Comparison of ENCODE assay signal across 8 cellular contexts in genomic region chr12:127083028-127083949, GRCh38.
DNase-seq lines count a peak whose midpoint lies in the region; ATAC-seq and TF ChIP-seq lines count a peak whose summit lies in the region.

No MANE protein-coding gene starts in this region.

- H3K4me3 Mint-ChIP-seq in dendritic cell treated with granulocyte-macrophage colony-stimulating factor and Interleukin-4, amounts not matched to agents 40 ng/mL and 50 ng/mL, for 4 days = peak overlapping the region; percentile 55
- peak overlapping the region; percentile 29 for H3K4me3 Mint-ChIP-seq in memory B cell

- H3K9me3 ChIP-seq in HEK293 (ENCODE audit: control insufficient read depth, insufficient read depth, low read depth, low read length) = no peaks in the 10 kb centered on the region

- H3K36me3 ChIP-seq in HEK293 (ENCODE audit: control insufficient read depth in 2 of 2, insufficient read depth in 1 of 2, low read length in 2 of 2) = no peaks in the 10 kb centered on the region
- H3K36me3 ChIP-seq in urinary bladder (ENCODE audit: insufficient read depth) = no peaks in the 10 kb centered on the region

- H3K27me3 Mint-ChIP-seq in dendritic cell treated with granulocyte-macrophage colony-stimulating factor and Interleukin-4, amounts not matched to agents 40 ng/mL and 50 ng/mL, for 4 days = no peaks in the 10 kb centered on the region
- no peaks in the 10 kb centered on the region for H3K27me3 Mint-ChIP-seq in memory B cell

- no peaks in the 10 kb centered on the region for H3K9me3 Mint-ChIP-seq in dendritic cell treated with granulocyte-macrophage colony-stimulating factor and Interleukin-4, amounts not matched to agents 40 ng/mL and 50 ng/mL, for 4 days
- H3K9me3 Mint-ChIP-seq in memory B cell = peaks cover 6% of the 10 kb centered on the region

- H3K27ac ChIP-seq in 22Rv1 (peak overlapping the region; percentile 53), HEK293 (ENCODE audit: extremely low read depth, low read depth, low read length) (no peak overlapping the region), urinary bladder (ENCODE audit: low read depth) (no peak overlapping the region)

- intact Hi-C loops in dendritic cell treated with granulocyte-macrophage colony-stimulating factor and Interleukin-4, amounts not matched to agents 40 ng/mL and 50 ng/mL, for 4 days (cut with micrococcal nuclease) = no loop called here

- H3K4me1 Mint-ChIP-seq in dendritic cell treated with granulocyte-macrophage colony-stimulating factor and Interleukin-4, amounts not matched to agents 40 ng/mL and 50 ng/mL, for 4 days (ENCODE audit: low read depth) = no peaks in the 10 kb centered on the region
- no peaks in the 10 kb centered on the region for H3K4me1 Mint-ChIP-seq in memory B cell

- no peak overlapping the region for H3K27ac Mint-ChIP-seq in dendritic cell treated with granulocyte-macrophage colony-stimulating factor and Interleukin-4, amounts not matched to agents 40 ng/mL and 50 ng/mL, for 4 days
- H3K27ac Mint-ChIP-seq in memory B cell = no peak overlapping the region

- POLR2A ChIA-PET in HEK293 (lab: Yijun Ruan, JAX) = no interaction called here

- no peaks in the 10 kb centered on the region for H3K36me3 Mint-ChIP-seq in dendritic cell treated with granulocyte-macrophage colony-stimulating factor and Interleukin-4, amounts not matched to agents 40 ng/mL and 50 ng/mL, for 4 days (ENCODE audit: low read depth)
- no peaks in the 10 kb centered on the region for H3K36me3 Mint-ChIP-seq in memory B cell

- H3K4me1 ChIP-seq in HEK293 (ENCODE audit: control insufficient read depth, insufficient read depth, low read length) (no peaks in the 10 kb centered on the region), urinary bladder (ENCODE audit: insufficient read depth) (no peaks in the 10 kb centered on the region)

- no peak for ATAC-seq in memory B cell (ENCODE audit: low read depth)

- 18% methylated on average over 6 of the region's 6 CpGs for WGBS in urinary bladder

- peak overlapping the region; percentile 1; the same call in 1 of the 2 replicates for H3K4me3 ChIP-seq in HEK293 (ENCODE audit: low read depth, low read length)
- peak overlapping the region; percentile 53 for H3K4me3 ChIP-seq in urinary bladder (ENCODE audit: low read depth, low read length)

- peak; percentile 47 for DNase-seq in GM04504 (ENCODE audit: low read depth)
- peak; percentile 83 for DNase-seq in LHCN-M2 (ENCODE audit: low read depth)
- peak; percentile 75 for DNase-seq in RPMI8226
- DNase-seq in memory B cell (ENCODE audit: low spot score in 2 of 2) = no peak

- CTCF ChIA-PET in HEK293 (lab: Yijun Ruan, JAX) = interaction anchor here (0.6 kb wide), 1 partner anchor 15 kb away, joined by 3 read pairs; no protein-coding TSS in a partner anchor

- TF ChIP-seq CTCF in 22Rv1 (IDR thresholded peaks at IDR 0.05) = no peak
- no peak for TF ChIP-seq CTCF in HEK293 (tag by site-specific recombination; IDR thresholded peaks at IDR 0.05)

TF ChIP-seq in HEK293, 187 proteins besides CTCF, POLR2A, EP300 and RAD21:
- TF ChIP-seq HOXA7 (CRISPR knock-in tag; IDR thresholded peaks at IDR 0.05; ENCODE audit: borderline replicate concordance) (no peak), ZNF514 (tag by site-specific recombination; IDR thresholded peaks at IDR 0.05) (no peak), ZNF423 (tag by site-specific recombination; IDR thresholded peaks at IDR 0.05) (no peak), SETDB1 (IDR thresholded peaks at IDR 0.05; ENCODE audit: insufficient read length, low read length) (no peak), ZNF785 (tag by site-specific recombination; IDR thresholded peaks at IDR 0.05) (no peak), GLI2 (tag by site-specific recombination; IDR thresholded peaks at IDR 0.05; ENCODE audit: borderline replicate concordance, low read depth) (no peak), YY2 (tag by site-specific recombination; IDR thresholded peaks at IDR 0.05) (no peak), HOXD13 (CRISPR knock-in tag; IDR thresholded peaks at IDR 0.05; ENCODE audit: borderline replicate concordance) (no peak), SP7 (tag by site-specific recombination; IDR thresholded peaks at IDR 0.05) (no peak), ZNF394 (tag by site-specific recombination; IDR thresholded peaks at IDR 0.05; ENCODE audit: borderline replicate concordance) (no peak), ZNF658 (tag by site-specific recombination; IDR thresholded peaks at IDR 0.05) (no peak), IKZF3 (tag by site-specific recombination; IDR thresholded peaks at IDR 0.05) (no peak), ZNF121 (tag by site-specific recombination; IDR thresholded peaks at IDR 0.05) (no peak), ZNF398 (tag by site-specific recombination; IDR thresholded peaks at IDR 0.05) (no peak)
TF ChIP-seq in HEK293: peak in this region for 0.

Comparison
In these comparisons a context has a peak if more than half of its experiments do, and no peak if none do; other contexts are left out.
1. DNase-seq: peak in GM04504 (single experiment), LHCN-M2 (single experiment) and RPMI8226 (single experiment); none in memory B cell (0 of 2).